ENCODE assay signal across 28 cellular contexts in the genomic region with DNA sequence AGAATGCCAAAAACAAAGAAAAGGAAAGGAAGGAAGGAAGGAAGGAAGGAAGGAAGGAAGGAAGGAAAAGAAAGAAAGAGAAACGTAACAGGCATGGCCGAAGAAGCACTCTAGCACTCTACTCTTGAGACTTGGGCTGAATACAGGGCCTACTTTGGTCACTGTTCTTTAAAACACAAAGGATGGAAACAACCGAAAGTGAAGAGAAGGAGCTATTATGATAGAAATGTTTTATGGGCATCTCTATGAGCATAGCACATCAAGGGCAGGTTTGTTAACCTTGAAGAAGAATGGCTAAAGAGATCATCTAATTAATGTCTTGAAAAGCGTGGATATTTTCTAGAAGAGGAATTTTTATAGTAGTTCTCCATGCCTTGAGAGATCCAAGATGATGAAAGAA. TPM values are rescaled to one million over a fixed set of nuclear protein-coding genes. Genes with fewer than 3 reads are reported as not detected.
"Had no signal": no experiment of that assay in that cellular context is flagged by ENCODE, and none has a peak within 500 bp of the region (broad histone marks: within the 10 kb centered on the region; RNA-seq: fewer than 3 reads in every experiment).

No MANE protein-coding gene starts in this region.

- H3K27ac ChIP-seq: stomach, suprapubic skin, testis, thoracic aorta, thyroid gland, tibial artery, tibial nerve, transverse colon, upper lobe of left lung, upper lobe of right lung, uterus, vagina had no signal

- H3K4me1 ChIP-seq: stomach, suprapubic skin, testis, thyroid gland, tibial artery, tibial nerve, transverse colon, upper lobe of left lung, upper lobe of right lung, uterus, vagina had no signal

- H3K36me3 ChIP-seq: stomach, suprapubic skin, thoracic aorta, thyroid gland, tibial artery, tibial nerve, transverse colon, upper lobe of left lung, upper lobe of right lung, uterus, vagina had no signal

- FAIRE-seq: urothelium cell line had no signal

- H3K4me3 ChIP-seq: stomach, suprapubic skin, testis, thoracic aorta, thyroid gland, tibial artery, tibial nerve, transverse colon, upper lobe of left lung, upper lobe of right lung, uterus, vagina had no signal

- H3K27me3 ChIP-seq: testis, thyroid gland, upper lobe of left lung, uterus, vagina had no signal

- DNase-seq: stimulated activated CD4-positive, alpha-beta T cell treated with anti-CD3 and anti-CD28 coated beads, Interleukin-2, amount 100 ng/mL, for 48 hours; stimulated activated CD4-positive, alpha-beta T cell treated with anti-CD3 and anti-CD28 coated beads, Interleukin-4, amount 100 ng/mL, for 1 hour; stimulated activated CD4-positive, alpha-beta T cell treated with anti-CD3 and anti-CD28 coated beads, Interleukin-4, amount 100 ng/mL, for 24 hours; stimulated activated CD4-positive, alpha-beta T cell treated with anti-CD3 and anti-CD28 coated beads, Interleukin-4, amount 100 ng/mL, for 4 hours; stimulated activated CD8-positive, alpha-beta memory T cell treated with anti-CD3 and anti-CD28 coated beads, Interleukin-4, amount 100 ng/mL, for 48 hours; stimulated activated naive B cell treated with anti-CD40 and anti-IgM and Interleukin-4, amounts not matched to agents 10 μg/mL and 1 μg/mL and 100 μg/mL, for 72 hours; stimulated activated naive CD4-positive, alpha-beta T cell; stimulated activated naive CD4-positive, alpha-beta T cell treated with Interleukin-2 at 50 U/mL for 16 hours; stimulated activated naive CD8-positive, alpha-beta T cell treated with anti-CD3 and anti-CD28 coated beads, Interleukin-15, amount 100 ng/mL, for 72 hours; stimulated activated naive CD8-positive, alpha-beta T cell treated with anti-CD3 and anti-CD28 coated beads, Interleukin-15, Interleukin-2, amounts not matched to agents 100 U/mL and 50 U/mL, for 24 hours; stomach; substantia nigra; testis; thyroid gland; tibial artery; transverse colon; trophoblast cell; upper lobe of right lung; uterus had no signal

- H3K9me3 ChIP-seq: stomach, suprapubic skin, testis, thoracic aorta, thyroid gland, tibial artery, tibial nerve, transverse colon, upper lobe of left lung, upper lobe of right lung, uterus, vagina had no signal

RNA-seq across cellular contexts. Expression of a gene that starts 15.9 kb away (rescaled TPM):
- total RNA-seq: stomach, subcutaneous adipose tissue, suprapubic skin, testis, thoracic aorta, thyroid gland, tibial nerve, transverse colon, upper lobe of left lung, upper lobe of right lung, ureter, urinary bladder, uterus, vagina had no signal
- polyA plus RNA-seq: stomach, urinary bladder had no signal
